ENCODE assay signal across 14 cellular contexts in genomic region chrX:130100180-130100579, GRCh38. TPM values are rescaled to one million over a fixed set of nuclear protein-coding genes. Genes with fewer than 3 reads are reported as not detected.
A peak's percentile ranks its signal among the peaks of the same experiment; 100 is the strongest.
DNase-seq lines count a peak whose midpoint lies in the region; ATAC-seq and TF ChIP-seq lines count a peak whose summit lies in the region.
"Had no signal": no experiment of that assay in that cellular context is flagged by ENCODE, and none has a peak within 500 bp of the region (broad histone marks: within the 10 kb centered on the region; RNA-seq: fewer than 3 reads in every experiment).

No MANE protein-coding gene starts in this region.

- H3K27ac ChIP-seq in osteoblast (ENCODE audit: low read depth, low read length) = peak overlapping the region; percentile 84
- H3K27ac ChIP-seq: SJCRH30, thoracic aorta had no signal

- no peaks in the 10 kb centered on the region for H3K27me3 ChIP-seq in BJ (ENCODE audit: control insufficient read depth, insufficient read depth, low read length)
- no peaks in the 10 kb centered on the region for H3K27me3 ChIP-seq in osteoblast (ENCODE audit: insufficient read depth, low read length)
- H3K27me3 ChIP-seq: SJCRH30 had no signal

- ATAC-seq in activated naive CD8-positive, alpha-beta T cell treated with anti-CD3 and anti-CD28 coated beads, Interleukin-2, amount 50 U/mL, for 24 hours = no peak

- peaks cover 20% of the 10 kb centered on the region for H4K20me1 ChIP-seq in osteoblast (ENCODE audit: insufficient read depth, low read length)

- peaks cover 68% of the 10 kb centered on the region for H3K4me1 Mint-ChIP-seq in activated naive CD8-positive, alpha-beta T cell treated with anti-CD3 and anti-CD28 coated beads, Interleukin-2, amount 50 U/mL, for 24 hours
- peaks cover 35% of the 10 kb centered on the region for H3K4me1 Mint-ChIP-seq in activated CD4-positive, alpha-beta T cell treated with anti-CD3 and anti-CD28 coated beads, Interleukin-2, amount 10 ng/mL, durations not matched to agents 24 days and 14 days

- H3K79me2 ChIP-seq in osteoblast (ENCODE audit: insufficient read depth, low read length) = peaks cover 70% of the 10 kb centered on the region

- H3K9me3 ChIP-seq in osteoblast (ENCODE audit: low read depth, low read length) = no peaks in the 10 kb centered on the region
- H3K9me3 ChIP-seq: SJCRH30, thoracic aorta had no signal

- H3K27me3 Mint-ChIP-seq in activated naive CD8-positive, alpha-beta T cell treated with anti-CD3 and anti-CD28 coated beads, Interleukin-2, amount 50 U/mL, for 24 hours = no peaks in the 10 kb centered on the region
- no peaks in the 10 kb centered on the region for H3K27me3 Mint-ChIP-seq in activated CD4-positive, alpha-beta T cell treated with anti-CD3 and anti-CD28 coated beads, Interleukin-2, amount 10 ng/mL, durations not matched to agents 24 days and 14 days
- H3K27me3 Mint-ChIP-seq: activated CD4-positive, alpha-beta T cell treated with anti-CD3 and anti-CD28 coated beads, Interleukin-2, amount 10 ng/mL, durations not matched to agents 7 days and 5 days had no signal

- intact Hi-C loops in activated CD4-positive, alpha-beta T cell treated with anti-CD3 and anti-CD28 coated beads, Interleukin-2, amount 10 ng/mL, durations not matched to agents 24 days and 14 days (cut with micrococcal nuclease) = no loop called here

- TF ChIP-seq CTCF in BJ (IDR thresholded peaks at IDR 0.05; ENCODE audit: insufficient read depth, low read depth, low read length) = no peak
- no peak for TF ChIP-seq CTCF in osteoblast (IDR thresholded peaks at IDR 0.05; ENCODE audit: extremely low read depth, low read depth, low read length)

- H3K36me3 Mint-ChIP-seq in activated naive CD8-positive, alpha-beta T cell treated with anti-CD3 and anti-CD28 coated beads, Interleukin-2, amount 50 U/mL, for 24 hours (ENCODE audit: low read depth) = peaks cover 4% of the 10 kb centered on the region
- peaks cover 10% of the 10 kb centered on the region for H3K36me3 Mint-ChIP-seq in activated CD4-positive, alpha-beta T cell treated with anti-CD3 and anti-CD28 coated beads, Interleukin-2, amount 10 ng/mL, durations not matched to agents 24 days and 14 days (ENCODE audit: low read depth)

- H3K36me3 ChIP-seq in BJ (ENCODE audit: control insufficient read depth, insufficient read depth, low read length) = no peaks in the 10 kb centered on the region
- H3K36me3 ChIP-seq in osteoblast (ENCODE audit: insufficient read depth, low read length) = no peaks in the 10 kb centered on the region
- H3K36me3 ChIP-seq: SJCRH30, thoracic aorta had no signal

- CTCF ChIA-PET in BJ (lab: Yijun Ruan, JAX) = no interaction called here

- peaks cover 25% of the 10 kb centered on the region for H3K4me1 ChIP-seq in osteoblast (ENCODE audit: insufficient read depth, low read length)

- DNase-seq in BJ (ENCODE audit: low read depth) (peak; percentile 43), NCI-H2196 treated with DMSO at 0.1 percent for 48 hours (lab: John Stamatoyannopoulos, UW; ENCODE audit: unreplicated experiment) (peak; percentile 7), fibroblast of gingiva (ENCODE audit: low read depth) (peak; percentile 97), osteoblast (ENCODE audit: insufficient read length, low spot score, missing footprints) (peak; percentile 94), D341Med (ENCODE audit: low spot score) (no peak), GF-D8 (lab: John Stamatoyannopoulos, UW) (no peak)
- DNase-seq in activated naive CD8-positive, alpha-beta T cell treated with anti-CD3 and anti-CD28 coated beads, Interleukin-2, amount 50 U/mL, for 24 hours = no peak
- no peak for DNase-seq in activated CD4-positive, alpha-beta T cell treated with anti-CD3 and anti-CD28 coated beads, Interleukin-2, amount 10 ng/mL, durations not matched to agents 24 days and 14 days
- DNase-seq: activated CD4-positive, alpha-beta T cell treated with anti-CD3 and anti-CD28 coated beads, Interleukin-2, amount 10 ng/mL, durations not matched to agents 7 days and 5 days; DMS153; NCI-H146; SJCRH30; stimulated activated CD4-positive, alpha-beta T cell treated with anti-CD3 and anti-CD28 coated beads, Interleukin-1b, Interleukin-23, amount 100 ng/mL, for 48 hours had no signal

- no peak overlapping the region for H2AFZ ChIP-seq in osteoblast (ENCODE audit: low read length)

- H3K4me2 ChIP-seq in osteoblast (ENCODE audit: insufficient read depth, low read length) = peak overlapping the region; percentile 44

- no peak overlapping the region for H3K4me3 Mint-ChIP-seq in activated naive CD8-positive, alpha-beta T cell treated with anti-CD3 and anti-CD28 coated beads, Interleukin-2, amount 50 U/mL, for 24 hours
- H3K4me3 Mint-ChIP-seq in activated CD4-positive, alpha-beta T cell treated with anti-CD3 and anti-CD28 coated beads, Interleukin-2, amount 10 ng/mL, durations not matched to agents 24 days and 14 days = no peak overlapping the region
- H3K4me3 Mint-ChIP-seq: activated CD4-positive, alpha-beta T cell treated with anti-CD3 and anti-CD28 coated beads, Interleukin-2, amount 10 ng/mL, durations not matched to agents 7 days and 5 days had no signal

- no peak overlapping the region for H3K4me3 ChIP-seq in BJ (ENCODE audit: low read depth, low read length)
- H3K4me3 ChIP-seq in osteoblast (ENCODE audit: insufficient read depth, low read length) = no peak overlapping the region
- H3K4me3 ChIP-seq: SJCRH30, thoracic aorta had no signal

- H3K9me3 Mint-ChIP-seq in activated naive CD8-positive, alpha-beta T cell treated with anti-CD3 and anti-CD28 coated beads, Interleukin-2, amount 50 U/mL, for 24 hours = no peaks in the 10 kb centered on the region
- no peaks in the 10 kb centered on the region for H3K9me3 Mint-ChIP-seq in activated CD4-positive, alpha-beta T cell treated with anti-CD3 and anti-CD28 coated beads, Interleukin-2, amount 10 ng/mL, durations not matched to agents 24 days and 14 days
- H3K9me3 Mint-ChIP-seq: activated CD4-positive, alpha-beta T cell treated with anti-CD3 and anti-CD28 coated beads, Interleukin-2, amount 10 ng/mL, durations not matched to agents 7 days and 5 days had no signal

- POLR2A ChIA-PET in BJ (lab: Charles Lee) = no interaction called here

- H3K27ac Mint-ChIP-seq in activated naive CD8-positive, alpha-beta T cell treated with anti-CD3 and anti-CD28 coated beads, Interleukin-2, amount 50 U/mL, for 24 hours = no peak overlapping the region
- H3K27ac Mint-ChIP-seq in activated CD4-positive, alpha-beta T cell treated with anti-CD3 and anti-CD28 coated beads, Interleukin-2, amount 10 ng/mL, durations not matched to agents 24 days and 14 days = no peak overlapping the region

RNA-seq across cellular contexts. Expression of gene ELF4, which starts 10.1 kb away (rescaled TPM):
- polyA plus RNA-seq in BJ (2011; rRNA removed) = 22.6 and 31.1 TPM in 2 replicates
- polyA minus RNA-seq in BJ (2011; rRNA and poly(A)+ RNA removed) = 38.5 and 39.9 TPM in 2 replicates
- 24.8 and 25.0 TPM in 2 replicates for total RNA-seq in osteoblast
- total RNA-seq in activated CD4-positive, alpha-beta T cell treated with anti-CD3 and anti-CD28 coated beads, Interleukin-2, amount 10 ng/mL, durations not matched to agents 24 days and 14 days = 27.4 and 29.5 TPM in 2 replicates

Comparison
In these comparisons a context has a peak if more than half of its experiments do, and no peak if none do; other contexts are left out.
1. DNase-seq: peak in BJ (single experiment), NCI-H2196 treated with DMSO at 0.1 percent for 48 hours (single experiment), fibroblast of gingiva (single experiment) and osteoblast (single experiment); none in D341Med (single experiment), GF-D8 (single experiment), activated naive CD8-positive, alpha-beta T cell treated with anti-CD3 and anti-CD28 coated beads, Interleukin-2, amount 50 U/mL, for 24 hours (single experiment) and activated CD4-positive, alpha-beta T cell treated with anti-CD3 and anti-CD28 coated beads, Interleukin-2, amount 10 ng/mL, durations not matched to agents 24 days and 14 days (single experiment).